ENCODE assay signal across 11 cellular contexts in genomic region chr2:203705184-203705583, GRCh38. TPM values are rescaled to one million over a fixed set of nuclear protein-coding genes. Genes with fewer than 3 reads are reported as not detected.
DNase-seq lines count a peak whose midpoint lies in the region; ATAC-seq, FAIRE-seq and TF ChIP-seq lines count a peak whose summit lies in the region.
"Had no signal": no experiment of that assay in that cellular context is flagged by ENCODE, and none has a peak within 500 bp of the region (broad histone marks: within the 10 kb centered on the region; RNA-seq: fewer than 3 reads in every experiment).

No MANE protein-coding gene starts in this region.

- H3K9me3 Mint-ChIP-seq in activated CD4-positive, alpha-beta T cell treated with anti-CD3 and anti-CD28 coated beads, Interleukin-2, amount 10 ng/mL, durations not matched to agents 24 days and 14 days = peaks cover 6% of the 10 kb centered on the region
- H3K9me3 Mint-ChIP-seq in activated naive CD8-positive, alpha-beta T cell treated with anti-CD3 and anti-CD28 coated beads for 36 hours = peaks cover 13% of the 10 kb centered on the region

- no peak overlapping the region for H3K27ac ChIP-seq in sigmoid colon
- H3K27ac ChIP-seq: tibial nerve had no signal

- TF ChIP-seq EP300 in sigmoid colon (IDR thresholded peaks at IDR 0.05) = no peak

- intact Hi-C loops in activated CD4-positive, alpha-beta T cell treated with anti-CD3 and anti-CD28 coated beads, Interleukin-2, amount 10 ng/mL, durations not matched to agents 24 days and 14 days (cut with micrococcal nuclease) = loop anchor here (1.0 to 5.0 kb wide), 11 partner anchors 20 to 220 kb away; no protein-coding TSS in a partner anchor
- intact Hi-C loops in sigmoid colon (cut with DNase I) = no loop called here

- H3K4me3 ChIP-seq in sigmoid colon = no peak overlapping the region
- H3K4me3 ChIP-seq: tibial nerve had no signal

- TF ChIP-seq POLR2A in GM12891 (IDR thresholded peaks at IDR 0.05; ENCODE audit: low read depth, low read length) (no peak), sigmoid colon (IDR thresholded peaks at IDR 0.05) (no peak)

- no peaks in the 10 kb centered on the region for H3K9me3 ChIP-seq in sigmoid colon

- FAIRE-seq in GM12891 (lab: Jason Lieb, UNC) = no peak
- FAIRE-seq: D721Med had no signal

- no peaks in the 10 kb centered on the region for H3K27me3 ChIP-seq in sigmoid colon
- H3K27me3 ChIP-seq: tibial nerve had no signal

- H3K4me3 Mint-ChIP-seq in activated CD4-positive, alpha-beta T cell treated with anti-CD3 and anti-CD28 coated beads, Interleukin-2, amount 10 ng/mL, durations not matched to agents 24 days and 14 days = peak overlapping the region; percentile 92
- peak overlapping the region; percentile 89 for H3K4me3 Mint-ChIP-seq in activated naive CD8-positive, alpha-beta T cell treated with anti-CD3 and anti-CD28 coated beads for 36 hours

- 78 to 90% methylated on average over 6 of the region's 6 CpGs for WGBS in sigmoid colon, 2 donors

- DNase-seq in NAMALWA (ENCODE audit: low spot score) = peak; percentile 26
- DNase-seq in activated CD4-positive, alpha-beta T cell treated with anti-CD3 and anti-CD28 coated beads, Interleukin-2, amount 10 ng/mL, durations not matched to agents 24 days and 14 days = peak; percentile 87
- peak; percentile 39 for DNase-seq in activated naive CD8-positive, alpha-beta T cell treated with anti-CD3 and anti-CD28 coated beads for 36 hours
- peak; percentile 60 for DNase-seq in stimulated activated CD4-positive, alpha-beta T cell treated with anti-CD3 and anti-CD28 coated beads, Interleukin-4, amount 100 ng/mL, for 24 hours
- DNase-seq in GM12891 (ENCODE audit: insufficient read length, low spot score) = no peak
- no peak for DNase-seq in COLO829 (ENCODE audit: low spot score)
- no peak for DNase-seq in sigmoid colon
- DNase-seq: NCI-H446 treated with DMSO at 0.1 percent for 48 hours had no signal

- H3K4me1 ChIP-seq in sigmoid colon = no peaks in the 10 kb centered on the region

- H3K27me3 Mint-ChIP-seq in activated CD4-positive, alpha-beta T cell treated with anti-CD3 and anti-CD28 coated beads, Interleukin-2, amount 10 ng/mL, durations not matched to agents 24 days and 14 days = no peaks in the 10 kb centered on the region
- H3K27me3 Mint-ChIP-seq in activated naive CD8-positive, alpha-beta T cell treated with anti-CD3 and anti-CD28 coated beads for 36 hours = no peaks in the 10 kb centered on the region

- no peaks in the 10 kb centered on the region for H3K36me3 ChIP-seq in sigmoid colon
- H3K36me3 ChIP-seq: tibial nerve had no signal

- peak overlapping the region; percentile 98 for H3K27ac Mint-ChIP-seq in activated CD4-positive, alpha-beta T cell treated with anti-CD3 and anti-CD28 coated beads, Interleukin-2, amount 10 ng/mL, durations not matched to agents 24 days and 14 days
- H3K27ac Mint-ChIP-seq in activated naive CD8-positive, alpha-beta T cell treated with anti-CD3 and anti-CD28 coated beads for 36 hours = peak overlapping the region; percentile 95

- peaks cover 35% of the 10 kb centered on the region for H3K4me1 Mint-ChIP-seq in activated CD4-positive, alpha-beta T cell treated with anti-CD3 and anti-CD28 coated beads, Interleukin-2, amount 10 ng/mL, durations not matched to agents 24 days and 14 days
- H3K4me1 Mint-ChIP-seq in activated naive CD8-positive, alpha-beta T cell treated with anti-CD3 and anti-CD28 coated beads for 36 hours = peaks cover 34% of the 10 kb centered on the region

- peaks cover 29% of the 10 kb centered on the region for H3K36me3 Mint-ChIP-seq in activated CD4-positive, alpha-beta T cell treated with anti-CD3 and anti-CD28 coated beads, Interleukin-2, amount 10 ng/mL, durations not matched to agents 24 days and 14 days (ENCODE audit: low read depth)
- H3K36me3 Mint-ChIP-seq in activated naive CD8-positive, alpha-beta T cell treated with anti-CD3 and anti-CD28 coated beads for 36 hours = peaks cover 26% of the 10 kb centered on the region

- no peak for ATAC-seq in GM18520 (IDR thresholded peaks at IDR 0.05; ENCODE audit: unreplicated experiment)

- TF ChIP-seq CTCF in sigmoid colon (IDR thresholded peaks at IDR 0.05) = no peak

TF ChIP-seq in GM12891, 5 proteins besides CTCF, POLR2A, EP300 and RAD21:
- TF ChIP-seq POU2F2 (IDR thresholded peaks at IDR 0.05; ENCODE audit: low read depth, low read length) = no peak
- no peak for TF ChIP-seq PAX5 (IDR thresholded peaks at IDR 0.05; ENCODE audit: insufficient read depth, low read length, severe bottlenecking)
- TF ChIP-seq TAF1 (IDR thresholded peaks at IDR 0.05; ENCODE audit: low read depth, low read length) = no peak
- TF ChIP-seq POLR2AphosphoS5 (IDR thresholded peaks at IDR 0.05; ENCODE audit: low read depth, low read length) = no peak
- TF ChIP-seq SPI1 (IDR thresholded peaks at IDR 0.05; ENCODE audit: low read depth, low read length) = no peak

RNA-seq across cellular contexts. Expression of gene CD28, which starts 1.3 kb away (rescaled TPM):
- total RNA-seq in activated CD4-positive, alpha-beta T cell treated with anti-CD3 and anti-CD28 coated beads, Interleukin-2, amount 10 ng/mL, durations not matched to agents 24 days and 14 days = 130 and 132 TPM in 2 replicates
- total RNA-seq in activated naive CD8-positive, alpha-beta T cell treated with anti-CD3 and anti-CD28 coated beads for 36 hours = 10 to 100 TPM; 84.0 to 88.8 TPM
- polyA plus RNA-seq in GM12891 (2012; ENCODE audit: low read depth, missing spikeins) = 0.15 TPM
- 1 to 10 TPM in 2 of 4 donors, under 1 TPM in 2; 0.28 to 2.9 (median 0.95) TPM for total RNA-seq in sigmoid colon
- 1 to 10 TPM in 2 of 3 donors, under 1 TPM in 1; under 0.01 to 6.2 (median 2.5) TPM for polyA plus RNA-seq in sigmoid colon

Comparison
In these comparisons a context has a peak if more than half of its experiments do, and no peak if none do; other contexts are left out.
1. DNase-seq: peak in NAMALWA (single experiment), activated CD4-positive, alpha-beta T cell treated with anti-CD3 and anti-CD28 coated beads, Interleukin-2, amount 10 ng/mL, durations not matched to agents 24 days and 14 days (single experiment), activated naive CD8-positive, alpha-beta T cell treated with anti-CD3 and anti-CD28 coated beads for 36 hours (single experiment) and stimulated activated CD4-positive, alpha-beta T cell treated with anti-CD3 and anti-CD28 coated beads, Interleukin-4, amount 100 ng/mL, for 24 hours (single experiment); none in GM12891 (single experiment), COLO829 (single experiment) and sigmoid colon (single experiment).
2. RNA of gene CD28, which starts 1.3 kb away (total RNA-seq): 130 to 132 TPM in activated CD4-positive, alpha-beta T cell treated with anti-CD3 and anti-CD28 coated beads, Interleukin-2, amount 10 ng/mL, durations not matched to agents 24 days and 14 days and 84.0 to 88.8 TPM in activated naive CD8-positive, alpha-beta T cell treated with anti-CD3 and anti-CD28 coated beads for 36 hours; 0.28 to 2.9 TPM in sigmoid colon; every median in the first group is over 10 times any median in the second.